Comparison of ENCODE assay signal across 11 cellular contexts in the genomic region with DNA sequence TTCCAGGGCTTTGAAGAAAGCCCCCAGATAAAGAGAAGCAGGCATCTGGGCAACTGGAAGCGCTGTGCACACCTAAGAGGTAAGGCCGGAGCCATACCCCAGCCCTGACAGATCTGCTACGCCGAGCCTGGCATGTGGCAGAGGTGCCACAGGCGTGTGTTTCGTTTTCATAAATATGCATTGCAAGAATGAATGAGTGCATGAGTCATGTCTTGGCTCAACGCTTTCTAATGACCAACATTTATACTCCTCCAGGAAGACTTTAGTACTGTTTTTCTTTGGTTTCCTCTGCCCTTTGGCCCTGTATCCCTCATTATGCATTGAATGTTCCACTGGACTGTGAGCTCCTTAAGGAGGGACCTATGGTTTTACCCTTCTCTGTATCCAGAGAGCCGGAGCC. TPM values are rescaled to one million over a fixed set of nuclear protein-coding genes. Genes with fewer than 3 reads are reported as not detected.
DNase-seq lines count a peak whose midpoint lies in the region; ATAC-seq, FAIRE-seq and TF ChIP-seq lines count a peak whose summit lies in the region.
"Had no signal": no experiment of that assay in that cellular context is flagged by ENCODE, and none has a peak within 500 bp of the region (broad histone marks: within the 10 kb centered on the region; RNA-seq: fewer than 3 reads in every experiment).

No MANE protein-coding gene starts in this region.

- H3K4me2 ChIP-seq in skeletal muscle satellite cell (ENCODE audit: low read length) = peak overlapping the region; percentile 53
- H3K4me2 ChIP-seq: neural progenitor cell had no signal

- no peak overlapping the region for H3K27ac ChIP-seq in RWPE2 (ENCODE audit: poor library complexity, severe bottlenecking)
- H3K27ac ChIP-seq: heart left ventricle, neural progenitor cell had no signal

- H3K9me3 ChIP-seq in RWPE2 (ENCODE audit: severe bottlenecking) (no peaks in the 10 kb centered on the region), skeletal muscle satellite cell (replicated peaks; ENCODE audit: low read length) (no peaks in the 10 kb centered on the region)
- H3K9me3 ChIP-seq: heart left ventricle had no signal

- H3K36me3 ChIP-seq in RWPE2 (ENCODE audit: low read depth) = no peaks in the 10 kb centered on the region
- H3K36me3 ChIP-seq in skeletal muscle satellite cell (ENCODE audit: insufficient read depth, low read length) = no peaks in the 10 kb centered on the region
- H3K36me3 ChIP-seq: heart left ventricle, neural progenitor cell had no signal

- peak; percentile 53 for ATAC-seq in GM18868 (IDR thresholded peaks at IDR 0.05; ENCODE audit: unreplicated experiment)
- peak; percentile 82 for ATAC-seq in RWPE2 (ENCODE audit: low read depth)

- intact Hi-C loops in activated CD4-positive, alpha-beta T cell treated with anti-CD3 and anti-CD28 coated beads, Interleukin-2, amount 10 ng/mL, durations not matched to agents 24 days and 14 days (cut with micrococcal nuclease) = no loop called here

- no peak for FAIRE-seq in D721Med (lab: Jason Lieb, UNC)

- in situ Hi-C loops in GM13976 (cut with MboI; ENCODE audit: low sequenced_read_pairs, unreplicated experiment) = no loop called here

- H3K9me3 Mint-ChIP-seq in activated CD4-positive, alpha-beta T cell treated with anti-CD3 and anti-CD28 coated beads, Interleukin-2, amount 10 ng/mL, durations not matched to agents 24 days and 14 days = no peaks in the 10 kb centered on the region
- H3K9me3 Mint-ChIP-seq: neural progenitor cell had no signal

- H3K4me3 Mint-ChIP-seq in activated CD4-positive, alpha-beta T cell treated with anti-CD3 and anti-CD28 coated beads, Interleukin-2, amount 10 ng/mL, durations not matched to agents 24 days and 14 days = no peak overlapping the region
- H3K4me3 Mint-ChIP-seq: neural progenitor cell had no signal

- no peaks in the 10 kb centered on the region for H3K36me3 Mint-ChIP-seq in activated CD4-positive, alpha-beta T cell treated with anti-CD3 and anti-CD28 coated beads, Interleukin-2, amount 10 ng/mL, durations not matched to agents 24 days and 14 days (ENCODE audit: low read depth)
- H3K36me3 Mint-ChIP-seq: neural progenitor cell had no signal

- DNase-seq in RWPE2 (ENCODE audit: low spot score) = no peak
- peak; percentile 85 for DNase-seq in fibroblast of the aortic adventitia (ENCODE audit: low read depth)
- no peak for DNase-seq in D341Med (ENCODE audit: low spot score)
- no peak for DNase-seq in D721Med (ENCODE audit: insufficient read length, low spot score)
- no peak for DNase-seq in activated CD4-positive, alpha-beta T cell treated with anti-CD3 and anti-CD28 coated beads, Interleukin-2, amount 10 ng/mL, durations not matched to agents 24 days and 14 days
- no peak for DNase-seq in GM13976 (ENCODE audit: low spot score)
- DNase-seq: activated gamma-delta T cell, heart left ventricle had no signal

- TF ChIP-seq CTCF in RWPE2 (IDR thresholded peaks at IDR 0.05; ENCODE audit: poor library complexity, severe bottlenecking) (no peak), fibroblast of the aortic adventitia (IDR thresholded peaks at IDR 0.05; ENCODE audit: insufficient read depth, low read length) (no peak), D721Med (IDR thresholded peaks at IDR 0.05; ENCODE audit: insufficient read depth, missing control alignments) (no peak), GM13976 (IDR thresholded peaks at IDR 0.05; ENCODE audit: borderline replicate concordance, control extremely low read depth, extremely low read depth, insufficient read depth, missing control alignments) (no peak)

- no peaks in the 10 kb centered on the region for H3K4me1 Mint-ChIP-seq in activated CD4-positive, alpha-beta T cell treated with anti-CD3 and anti-CD28 coated beads, Interleukin-2, amount 10 ng/mL, durations not matched to agents 24 days and 14 days

- H3K4me3 ChIP-seq in RWPE2 (ENCODE audit: severe bottlenecking) (no peak overlapping the region), fibroblast of the aortic adventitia (ENCODE audit: low read depth, low read length) (no peak overlapping the region), skeletal muscle satellite cell (ENCODE audit: low read length) (no peak overlapping the region)
- H3K4me3 ChIP-seq: heart left ventricle, neural progenitor cell had no signal

- H3K27me3 ChIP-seq in RWPE2 (ENCODE audit: insufficient read depth, poor library complexity, severe bottlenecking) (no peaks in the 10 kb centered on the region), skeletal muscle satellite cell (ENCODE audit: control insufficient read depth, insufficient read depth, low read length) (peaks cover 12% of the 10 kb centered on the region)
- H3K27me3 ChIP-seq: heart left ventricle, neural progenitor cell had no signal

- peaks cover 23% of the 10 kb centered on the region for H3K4me1 ChIP-seq in RWPE2 (ENCODE audit: insufficient read depth, poor library complexity, severe bottlenecking)
- peaks cover 25% of the 10 kb centered on the region for H3K4me1 ChIP-seq in skeletal muscle satellite cell (ENCODE audit: control insufficient read depth, insufficient read depth, low read length)

- no peak overlapping the region for H3K27ac Mint-ChIP-seq in activated CD4-positive, alpha-beta T cell treated with anti-CD3 and anti-CD28 coated beads, Interleukin-2, amount 10 ng/mL, durations not matched to agents 24 days and 14 days
- H3K27ac Mint-ChIP-seq: neural progenitor cell had no signal

- no peaks in the 10 kb centered on the region for H3K27me3 Mint-ChIP-seq in activated CD4-positive, alpha-beta T cell treated with anti-CD3 and anti-CD28 coated beads, Interleukin-2, amount 10 ng/mL, durations not matched to agents 24 days and 14 days

- no peak overlapping the region for H3K9ac ChIP-seq in skeletal muscle satellite cell (ENCODE audit: low read depth, low read length)
- H3K9ac ChIP-seq: neural progenitor cell had no signal

RNA-seq across cellular contexts. Expression of a gene that starts 38.7 kb away (rescaled TPM):
- total RNA-seq in fibroblast of the aortic adventitia (ENCODE audit: low replicate concordance) = 1.6 and 4.7 TPM in 2 replicates
- total RNA-seq in skeletal muscle satellite cell (2012; rRNA removed) = 1.5 and 3.5 TPM in 2 replicates
- 1.1 and 2.1 TPM in 2 replicates for total RNA-seq in activated CD4-positive, alpha-beta T cell treated with anti-CD3 and anti-CD28 coated beads, Interleukin-2, amount 10 ng/mL, durations not matched to agents 24 days and 14 days
